8 cellular contexts compared by ENCODE assay signal in the genomic region with DNA sequence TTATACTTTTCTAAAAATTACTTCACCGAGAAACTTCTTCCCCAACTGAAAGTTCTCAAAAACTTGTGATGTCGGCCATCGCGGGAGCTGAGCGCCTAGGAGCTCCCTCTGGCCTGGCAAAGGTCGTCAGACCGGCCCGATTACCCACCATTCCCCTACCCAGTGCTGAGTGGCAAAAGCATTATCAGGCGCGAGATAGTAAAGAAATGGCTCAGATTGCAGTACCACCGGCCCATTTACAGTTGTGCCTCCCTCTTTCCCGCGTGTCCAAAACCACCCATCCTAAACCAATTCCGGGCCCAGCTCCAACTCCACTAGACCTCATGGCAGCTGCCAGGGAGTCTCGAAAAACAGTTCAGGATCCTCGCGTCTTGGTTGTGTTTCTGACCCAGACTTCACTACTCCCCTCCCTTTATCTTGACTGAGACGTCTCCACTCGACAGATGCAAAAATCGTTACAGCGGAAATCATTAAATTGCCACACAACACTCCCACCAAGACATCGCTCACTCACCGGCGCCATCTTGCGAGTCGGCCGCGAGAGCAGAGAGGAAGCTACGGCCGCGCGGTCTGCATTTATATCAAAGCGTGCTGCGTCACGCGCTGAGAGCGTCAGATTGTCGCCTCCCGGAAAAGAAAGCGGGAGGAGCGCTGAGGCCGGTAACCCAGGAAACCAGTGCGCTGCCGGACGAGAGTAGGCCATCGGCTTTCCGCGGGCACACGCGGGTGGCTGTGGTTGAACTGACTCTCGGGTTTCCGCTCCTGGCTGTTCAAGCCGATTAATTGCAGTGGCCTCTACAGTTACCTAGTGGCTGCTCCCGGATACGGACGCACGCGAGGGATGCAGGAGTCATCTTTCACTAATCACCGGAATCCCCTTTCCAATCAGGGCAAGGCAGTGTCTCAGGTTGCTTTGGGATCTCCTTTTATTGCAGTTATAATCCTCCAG. TPM values are rescaled to one million over a fixed set of nuclear protein-coding genes. Genes with fewer than 3 reads are reported as not detected.
DNase-seq lines count a peak whose midpoint lies in the region; ATAC-seq and TF ChIP-seq lines count a peak whose summit lies in the region.

TSS of gene RPL22L1 (minus strand) at position 551 of the 949 bp plus-strand sequence. CDS start at position 523, 28 bp downstream.

- peaks cover 6% of the 10 kb centered on the region for H3K9me3 Mint-ChIP-seq in HFFc6
- H3K9me3 Mint-ChIP-seq in activated naive CD4-positive, alpha-beta T cell treated with anti-CD3 and anti-CD28 coated beads, Interleukin-2, amount 50 U/mL, for 24 hours = no peaks in the 10 kb centered on the region

- no peaks in the 10 kb centered on the region for H3K9me3 ChIP-seq in OCI-LY7 (ENCODE audit: low read length)

- peak within 1 kb of the TSS; percentile 99 for H3K4me3 Mint-ChIP-seq in HFFc6
- H3K4me3 Mint-ChIP-seq in activated naive CD4-positive, alpha-beta T cell treated with anti-CD3 and anti-CD28 coated beads, Interleukin-2, amount 50 U/mL, for 24 hours = peak within 1 kb of the TSS; percentile 97

- peaks cover 50% of the 10 kb centered on the region for H3K36me3 ChIP-seq in OCI-LY7 (ENCODE audit: insufficient read depth, low read length)

- H4K20me1 ChIP-seq in OCI-LY7 (ENCODE audit: insufficient read depth, low read length) = peaks cover 14% of the 10 kb centered on the region

- peak within 1 kb of the TSS; percentile 99 for H3K27ac Mint-ChIP-seq in HFFc6
- peak within 1 kb of the TSS; percentile 99 for H3K27ac Mint-ChIP-seq in activated naive CD4-positive, alpha-beta T cell treated with anti-CD3 and anti-CD28 coated beads, Interleukin-2, amount 50 U/mL, for 24 hours

- peaks cover 27% of the 10 kb centered on the region for H3K4me1 ChIP-seq in OCI-LY7 (ENCODE audit: insufficient read depth, low read length, poor library complexity, severe bottlenecking)

- POLR2A ChIA-PET in OCI-LY7 (lab: Charles Lee) = interaction anchor here (0.6 to 2.4 kb wide), 17 partner anchors 11 to 1653 kb away, joined by 3 to 12 read pairs (median 3); partner anchors contain the start of genes EIF5A2 and TNFSF10

- H3K4me3 ChIP-seq in GM08714 (ENCODE audit: low read length) (peak within 1 kb of the TSS; percentile 76), OCI-LY7 (ENCODE audit: low read depth, low read length, poor library complexity, severe bottlenecking) (peak within 1 kb of the TSS; percentile 97)

- no peaks in the 10 kb centered on the region for H3K9me2 ChIP-seq in OCI-LY7 (ENCODE audit: insufficient read depth, low read length)

- CTCF ChIA-PET in OCI-LY7 (lab: Charles Lee; ENCODE audit: unreplicated experiment) = no interaction called here

- H3K27ac ChIP-seq in OCI-LY7 (ENCODE audit: low read depth, low read length, poor library complexity, severe bottlenecking) = peak within 1 kb of the TSS; percentile 90

- peaks cover 41% of the 10 kb centered on the region for H3K79me2 ChIP-seq in OCI-LY7 (ENCODE audit: insufficient read depth, low read depth, low read length)

- H2AFZ ChIP-seq in OCI-LY7 (ENCODE audit: low read length) = peak within 1 kb of the TSS; percentile 86

- peaks cover 34% of the 10 kb centered on the region for H3K36me3 Mint-ChIP-seq in HFFc6 (ENCODE audit: low read depth)
- peaks cover 33% of the 10 kb centered on the region for H3K36me3 Mint-ChIP-seq in activated naive CD4-positive, alpha-beta T cell treated with anti-CD3 and anti-CD28 coated beads, Interleukin-2, amount 50 U/mL, for 24 hours

- H3K27me3 Mint-ChIP-seq in HFFc6 (ENCODE audit: insufficient read depth) = peaks cover 9% of the 10 kb centered on the region
- no peaks in the 10 kb centered on the region for H3K27me3 Mint-ChIP-seq in activated naive CD4-positive, alpha-beta T cell treated with anti-CD3 and anti-CD28 coated beads, Interleukin-2, amount 50 U/mL, for 24 hours

- peaks cover 11% of the 10 kb centered on the region for H3K4me1 Mint-ChIP-seq in HFFc6 (ENCODE audit: low read depth)
- H3K4me1 Mint-ChIP-seq in activated naive CD4-positive, alpha-beta T cell treated with anti-CD3 and anti-CD28 coated beads, Interleukin-2, amount 50 U/mL, for 24 hours = peaks cover 17% of the 10 kb centered on the region

- peak; percentile 98 for ATAC-seq in Right ventricle myocardium inferior

- TF ChIP-seq CTCF in HFFc6 (IDR thresholded peaks at IDR 0.05) (peak; percentile 45; the same call in 1 of the 2 replicates), OCI-LY7 (conservative IDR thresholded peaks at IDR 0.05; ENCODE audit: low read length) (peak; percentile 31; the same call in 1 of the 2 replicates)

- intact Hi-C loops in OCI-LY7 (cut with micrococcal nuclease; ENCODE audit: unreplicated experiment) = loop anchor here (1.0 to 5.0 kb wide), 4 partner anchors 38 to 1098 kb away; partner anchors contain the start of genes EIF5A2 and SKIL
- intact Hi-C loops in Right ventricle myocardium inferior (cut with DNase I) = loop anchor here (1.0 kb wide), 1 partner anchor 38 kb away; the partner anchor contains the start of gene EIF5A2
- intact Hi-C loops in posterior cingulate gyrus (cut with DNase I) = loop anchor here (5.0 kb wide), 1 partner anchor 37 kb away; the partner anchor contains the start of gene EIF5A2

- H3K4me2 ChIP-seq in OCI-LY7 (ENCODE audit: low read length) = peak within 1 kb of the TSS; percentile 90

- BruUV-seq in OCI-LY7 (replicated peaks; lab: Mats Ljungman, UMichigan) = TSS peak; percentile 76

- DNase-seq in HFFc6 (peak; percentile 96), OCI-LY7 (ENCODE audit: low spot score) (peak; percentile 97), Right ventricle myocardium inferior (ENCODE audit: missing footprints) (peak; percentile 98), posterior cingulate gyrus (peak; percentile 91 to 99 (median 94)), ureter (ENCODE audit: low spot score) (peak; percentile 97), NCI-H146 treated with DMSO at 0.1 percent for 48 hours (lab: John Stamatoyannopoulos, UW; ENCODE audit: unreplicated experiment) (no peak)

RNA-seq across cellular contexts. Expression of gene RPL22L1, which starts in this region (rescaled TPM):
- total RNA-seq in HFFc6 (2021; fragmentation: NEBNext Ultra II Directional; extraction: Animal tissue kit (Norgen Biotek cat#: 25700)) = 100 to 1,000 TPM; 145 to 211 (median 166) TPM
- 32.9 and 51.7 TPM in 2 replicates for total RNA-seq in OCI-LY7 (2014; rRNA removed; shearing (Covaris generic))
- total RNA-seq in OCI-LY7 (2022) (49.3 and 58.9 TPM in 2 replicates), Right ventricle myocardium inferior (11.7 TPM), ureter (73.7 TPM)
